Comparison of ENCODE assay signal across 23 cellular contexts in genomic region chr18:54931152-54931551, GRCh38. TPM values are rescaled to one million over a fixed set of nuclear protein-coding genes. Genes with fewer than 3 reads are reported as not detected.
"Had no signal": no experiment of that assay in that cellular context is flagged by ENCODE, and none has a peak within 500 bp of the region (broad histone marks: within the 10 kb centered on the region; RNA-seq: fewer than 3 reads in every experiment).

No MANE protein-coding gene starts in this region.

- H3K4me3 ChIP-seq: body of pancreas, left lung, ovary, psoas muscle, upper lobe of left lung had no signal

- DNase-seq: activated B cell treated with CpG ODN at 0.5 μM for 24 hours; activated CD4-positive, alpha-beta memory T cell treated with anti-CD3 and anti-CD28 coated beads, Interleukin-2, amount 10 ng/mL, durations not matched to agents 7 days and 5 days; activated CD4-positive, alpha-beta T cell treated with anti-CD3 and anti-CD28 coated beads for 36 hours; activated effector memory CD4-positive, alpha-beta T cell treated with anti-CD3 and anti-CD28 coated beads, Interleukin-2, amount 50 U/mL, for 16 hours; activated naive CD4-positive, alpha-beta T cell treated with anti-CD3 and anti-CD28 coated beads, Interleukin-2, amount 50 U/mL, for 16 hours; activated naive CD8-positive, alpha-beta T cell treated with anti-CD3 and anti-CD28 coated beads, Interleukin-2, amount 50 U/mL, for 24 hours; body of pancreas; erythroblast; foreskin fibroblast; kidney glomerular epithelial cell; left lung; midbrain; natural killer cell; ovary; psoas muscle; right cardiac atrium; stimulated activated CD4-positive, alpha-beta T cell treated with anti-CD3 and anti-CD28 coated beads, Interleukin-4, amount 100 ng/mL, for 24 hours; stimulated activated naive CD4-positive, alpha-beta T cell treated with Interleukin-2 at 50 U/mL for 16 hours; T-cell; upper lobe of left lung had no signal

- H3K27me3 Mint-ChIP-seq: activated naive CD8-positive, alpha-beta T cell treated with anti-CD3 and anti-CD28 coated beads, Interleukin-2, amount 50 U/mL, for 24 hours; T-cell had no signal

- H3K36me3 ChIP-seq: ovary had no signal

- ATAC-seq: activated CD4-positive, alpha-beta T cell treated with anti-CD3 and anti-CD28 coated beads for 36 hours; activated naive CD8-positive, alpha-beta T cell treated with anti-CD3 and anti-CD28 coated beads, Interleukin-2, amount 50 U/mL, for 24 hours; body of pancreas; left lung; natural killer cell; psoas muscle; right cardiac atrium; T-cell had no signal

- H3K27me3 ChIP-seq: body of pancreas, left lung, ovary, upper lobe of left lung had no signal

- FAIRE-seq: endometrium, TTC549 had no signal

- H3K36me3 Mint-ChIP-seq: natural killer cell, T-cell had no signal

- H3K4me3 Mint-ChIP-seq: activated B cell treated with CpG ODN at 0.5 μM for 24 hours; activated CD4-positive, alpha-beta memory T cell treated with anti-CD3 and anti-CD28 coated beads, Interleukin-2, amount 10 ng/mL, durations not matched to agents 7 days and 5 days; activated CD4-positive, alpha-beta T cell treated with anti-CD3 and anti-CD28 coated beads for 36 hours; activated naive CD8-positive, alpha-beta T cell treated with anti-CD3 and anti-CD28 coated beads, Interleukin-2, amount 50 U/mL, for 24 hours; natural killer cell; T-cell had no signal

- H3K9me3 ChIP-seq: body of pancreas, left lung, ovary, psoas muscle, upper lobe of left lung had no signal

- H3K27ac Mint-ChIP-seq: activated B cell treated with CpG ODN at 0.5 μM for 24 hours; activated CD4-positive, alpha-beta memory T cell treated with anti-CD3 and anti-CD28 coated beads, Interleukin-2, amount 10 ng/mL, durations not matched to agents 7 days and 5 days; activated CD4-positive, alpha-beta T cell treated with anti-CD3 and anti-CD28 coated beads for 36 hours; activated naive CD8-positive, alpha-beta T cell treated with anti-CD3 and anti-CD28 coated beads, Interleukin-2, amount 50 U/mL, for 24 hours; natural killer cell; T-cell had no signal

- H3K4me1 ChIP-seq: body of pancreas, left lung, psoas muscle, upper lobe of left lung had no signal

- H3K9me3 Mint-ChIP-seq: activated B cell treated with CpG ODN at 0.5 μM for 24 hours; activated CD4-positive, alpha-beta memory T cell treated with anti-CD3 and anti-CD28 coated beads, Interleukin-2, amount 10 ng/mL, durations not matched to agents 7 days and 5 days; activated naive CD8-positive, alpha-beta T cell treated with anti-CD3 and anti-CD28 coated beads, Interleukin-2, amount 50 U/mL, for 24 hours; natural killer cell; T-cell had no signal

- H3K4me1 Mint-ChIP-seq: activated B cell treated with CpG ODN at 0.5 μM for 24 hours; activated CD4-positive, alpha-beta memory T cell treated with anti-CD3 and anti-CD28 coated beads, Interleukin-2, amount 10 ng/mL, durations not matched to agents 7 days and 5 days; activated CD4-positive, alpha-beta T cell treated with anti-CD3 and anti-CD28 coated beads for 36 hours; activated naive CD8-positive, alpha-beta T cell treated with anti-CD3 and anti-CD28 coated beads, Interleukin-2, amount 50 U/mL, for 24 hours; natural killer cell; T-cell had no signal

- H3K27ac ChIP-seq: body of pancreas, left lung, ovary, psoas muscle, upper lobe of left lung had no signal

RNA-seq across cellular contexts. Expression of gene CCDC68, which starts 28.1 kb away (rescaled TPM):
- total RNA-seq: activated CD4-positive, alpha-beta T cell treated with anti-CD3 and anti-CD28 coated beads for 36 hours; chondrocyte; natural killer cell had no signal
